In genomic region chr2:40256649-40257048, GRCh38 we compare ENCODE assay signal across 10 cellular contexts.
DNase-seq lines count a peak whose midpoint lies in the region; TF ChIP-seq lines count a peak whose summit lies in the region.
"Had no signal": no experiment of that assay in that cellular context is flagged by ENCODE, and none has a peak within 500 bp of the region (broad histone marks: within the 10 kb centered on the region; RNA-seq: fewer than 3 reads in every experiment).

No MANE protein-coding gene starts in this region.

- H3K27me3 ChIP-seq in HL-60 (ENCODE audit: insufficient read depth, poor library complexity, severe bottlenecking), result no peaks in the 10 kb centered on the region

- H3K27ac ChIP-seq in HL-60 (replicated peaks), result no peak overlapping the region

- DNase-seq in NCI-H1436 (lab: John Stamatoyannopoulos, UW), result peak; percentile 46
- DNase-seq in NCI-H1436 treated with DMSO at 0.1 percent for 48 hours (lab: John Stamatoyannopoulos, UW), result no peak
- DNase-seq in HL-60 (ENCODE audit: low read depth in 1 of 2, low spot score in 1 of 2), result peak; percentile 2 to 43
- peak; percentile 53 for DNase-seq in SK-N-DZ (ENCODE audit: low spot score)
- DNase-seq in kidney tubule cell (ENCODE audit: low spot score), result peak; percentile 33
- no peak for DNase-seq in HT-29 (ENCODE audit: low spot score)
- DNase-seq in occipital lobe (lab: John Stamatoyannopoulos, UW), result no peak
- no peak for DNase-seq in central memory CD4-positive, alpha-beta T cell
- DNase-seq: activated CD8-positive, alpha-beta T cell treated with anti-CD3 and anti-CD28 coated beads, Interleukin-2, amount 10 ng/mL, durations not matched to agents 7 days and 5 days; effector memory CD8-positive, alpha-beta T cell had no signal

- H3K4me3 ChIP-seq in HL-60 (replicated peaks; ENCODE audit: insufficient read depth, low read length), result no peak overlapping the region

- peak; percentile 11 for TF ChIP-seq CTCF in HL-60 (IDR thresholded peaks at IDR 0.05; ENCODE audit: insufficient read depth, low read length)

Comparison
In these comparisons a context has a peak if more than half of its experiments do, and no peak if none do; other contexts are left out.
1. DNase-seq: peak in NCI-H1436 (single experiment), HL-60 (2 of 2), SK-N-DZ (single experiment) and kidney tubule cell (single experiment); none in NCI-H1436 treated with DMSO at 0.1 percent for 48 hours (single experiment), HT-29 (single experiment), occipital lobe (single experiment) and central memory CD4-positive, alpha-beta T cell (single experiment).